ENCODE assay signal across 8 cellular contexts in genomic region chr5:171418316-171418981, GRCh38. TPM values are rescaled to one million over a fixed set of nuclear protein-coding genes. Genes with fewer than 3 reads are reported as not detected.
A peak's percentile ranks its signal among the peaks of the same experiment; 100 is the strongest.
DNase-seq lines count a peak whose midpoint lies in the region; ATAC-seq and TF ChIP-seq lines count a peak whose summit lies in the region.

No MANE protein-coding gene starts in this region.

- H3K9me3 ChIP-seq in left lung: no peaks in the 10 kb centered on the region

- ATAC-seq in HG02798 (IDR thresholded peaks at IDR 0.05; ENCODE audit: poor library complexity, unreplicated experiment): peak; percentile 79
- peak; percentile 90 for ATAC-seq in left lung

- TF ChIP-seq CTCF in left lung (IDR thresholded peaks at IDR 0.05): peak; percentile 91 to 92

- no peak overlapping the region for H3K27ac ChIP-seq in left lung

- peaks cover 0 to 2% of the 10 kb centered on the region in 2 donors for H3K36me3 ChIP-seq in left lung

- DNase-seq in SIG-M5 treated with dmso at 0.1 percent for 504 hours (lab: John Stamatoyannopoulos, UW; ENCODE audit: unreplicated experiment): peak; percentile 55
- no peak for DNase-seq in SIG-M5 (lab: John Stamatoyannopoulos, UW)
- peak; percentile 19 for DNase-seq in NCI-H1694 treated with DMSO at 0.1 percent for 48 hours (lab: John Stamatoyannopoulos, UW)
- DNase-seq in activated CD4-positive, CD25-positive, alpha-beta regulatory T cell treated with anti-CD3 and anti-CD28 coated beads, Interleukin-2, amount 50 U/mL, for 72 hours: peak; percentile 58
- peak; percentile 40 to 75 for DNase-seq in dermis microvascular lymphatic vessel endothelial cell (ENCODE audit: low read depth in 2 of 2)
- DNase-seq in left lung: peak; percentile 77 to 91
- DNase-seq in stimulated activated CD4-positive, alpha-beta T cell treated with anti-CD3 and anti-CD28 coated beads, Interleukin-1b, Interleukin-23, amount 100 ng/mL, for 24 hours (ENCODE audit: low read depth in 4 of 4, low spot score in 1 of 4): peak; percentile 27 to 45 (median 30)

- H3K4me3 ChIP-seq in left lung: peak overlapping the region; percentile 33 to 34

- intact Hi-C loops in left lung (cut with DNase I): no loop called here

- peaks cover 0 to 43% of the 10 kb centered on the region in 2 donors for H3K27me3 ChIP-seq in left lung

- H3K4me1 ChIP-seq in left lung: peaks cover 14 to 29% of the 10 kb centered on the region in 2 donors

RNA-seq across cellular contexts. Expression of gene FGF18, which starts 1.0 kb away (rescaled TPM):
- not detected in 2 replicates for total RNA-seq in dermis microvascular lymphatic vessel endothelial cell
- total RNA-seq in left lung: 1 to 10 TPM; 2.3 to 3.1 TPM

RNA-seq across cellular contexts. Expression of gene NPM1, which starts 30.8 kb away (rescaled TPM):
- total RNA-seq in dermis microvascular lymphatic vessel endothelial cell (643 and 1,004 TPM in 2 replicates), left lung (100 to 1,000 TPM; 580 to 727 TPM)
